ENCODE assay signal across 17 cellular contexts in the genomic region with DNA sequence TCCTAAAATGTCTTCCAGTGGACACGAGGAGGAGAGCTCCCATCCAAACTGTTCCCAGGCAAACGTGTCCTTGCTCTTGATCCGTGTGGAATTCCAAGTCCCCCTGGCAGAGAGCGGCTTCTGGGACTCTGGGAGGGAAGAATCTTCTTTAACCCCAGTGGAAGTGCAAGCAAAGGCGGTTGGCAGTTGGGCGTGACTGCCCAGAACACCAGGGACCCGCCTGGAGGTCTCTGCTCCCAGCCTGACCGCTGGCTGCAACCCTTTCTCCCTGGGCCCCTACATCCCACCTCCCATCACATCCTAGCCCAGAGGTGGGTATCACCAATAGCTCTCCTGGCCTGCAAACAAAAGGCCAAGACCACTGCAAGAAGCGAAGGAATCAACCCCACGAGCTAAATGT. TPM values are rescaled to one million over a fixed set of nuclear protein-coding genes. Genes with fewer than 3 reads are reported as not detected.
A peak's percentile ranks its signal among the peaks of the same experiment; 100 is the strongest.
DNase-seq lines count a peak whose midpoint lies in the region; ATAC-seq, FAIRE-seq and TF ChIP-seq lines count a peak whose summit lies in the region.
"Had no signal": no experiment of that assay in that cellular context is flagged by ENCODE, and none has a peak within 500 bp of the region (broad histone marks: within the 10 kb centered on the region; RNA-seq: fewer than 3 reads in every experiment).

No MANE protein-coding gene starts in this region.

- H3K27me3 ChIP-seq in heart left ventricle (no peaks in the 10 kb centered on the region), right atrium auricular region (no peaks in the 10 kb centered on the region), lower lobe of right lung (ENCODE audit: low read depth) (no peaks in the 10 kb centered on the region)

- intact Hi-C loops in heart left ventricle (cut with DNase I): no loop called here
- intact Hi-C loops in lower lobe of right lung (cut with DNase I): no loop called here

- 49 to 69% (median 65%) methylated on average over 10 of the region's 10 CpGs for WGBS in heart left ventricle, 4 donors

- H3K36me3 ChIP-seq in heart left ventricle (no peaks in the 10 kb centered on the region), right atrium auricular region (no peaks in the 10 kb centered on the region), lower lobe of right lung (no peaks in the 10 kb centered on the region)
- H3K36me3 ChIP-seq: SJSA1, thoracic aorta had no signal

- CTCF ChIA-PET in RWPE1 (lab: Yijun Ruan, JAX): interaction anchor here (0.5 kb wide), 1 partner anchor 15 kb away, joined by 3 read pairs; no protein-coding TSS in a partner anchor

- FAIRE-seq in urothelium cell line (lab: Jason Lieb, UNC): peak; percentile 23
- FAIRE-seq: HepG2 had no signal

- POLR2A ChIA-PET in RWPE1 (lab: Yijun Ruan, JAX; ENCODE audit: low non-redundant PET): no interaction called here

- H3K4me3 ChIP-seq in heart left ventricle (no peak overlapping the region), right atrium auricular region (no peak overlapping the region), lower lobe of right lung (no peak overlapping the region)
- H3K4me3 ChIP-seq: SJSA1, thoracic aorta had no signal

- TF ChIP-seq CTCF in heart left ventricle (IDR thresholded peaks at IDR 0.05): no peak
- TF ChIP-seq CTCF in right atrium auricular region (IDR thresholded peaks at IDR 0.05): no peak
- no peak for TF ChIP-seq CTCF in RWPE1 (conservative IDR thresholded peaks at IDR 0.05; ENCODE audit: low read depth)
- no peak for TF ChIP-seq CTCF in lower lobe of right lung (IDR thresholded peaks at IDR 0.05)

- H3K27ac ChIP-seq in heart left ventricle (peak overlapping the region in 7 of 12 donors; percentile 14 to 55 (median 39)), right atrium auricular region (peak overlapping the region in 1 of 2 donors; percentile 29), RWPE1 (peak overlapping the region; percentile 73), lower lobe of right lung (no peak overlapping the region)
- H3K27ac ChIP-seq: SJSA1, thoracic aorta had no signal

- TF ChIP-seq POLR2A in heart left ventricle (IDR thresholded peaks at IDR 0.05): no peak

- ATAC-seq in heart left ventricle: no peak
- no peak for ATAC-seq in lower lobe of right lung
- ATAC-seq: HepG2 had no signal

- DNase-seq in heart left ventricle (no peak), right atrium auricular region (ENCODE audit: low spot score) (no peak), RWPE1 (ENCODE audit: low spot score) (no peak), lower lobe of right lung (peak; percentile 27), urothelium cell line (ENCODE audit: low spot score) (peak; percentile 35), DMS 273 (lab: John Stamatoyannopoulos, UW; ENCODE audit: unreplicated experiment) (no peak), hepatic stellate cell (ENCODE audit: low spot score) (no peak)
- DNase-seq in activated CD4-positive, alpha-beta T cell treated with anti-CD3 and anti-CD28 coated beads for 1 hour: no peak
- DNase-seq: activated T-cell treated with anti-CD3 and anti-CD28 coated beads, Interleukin-2, amount 50 U/mL, for 1 hour; CD4-positive, alpha-beta memory T cell; DND-41; midbrain; NCI-H524; stimulated activated CD4-positive, alpha-beta T cell treated with anti-CD3 and anti-CD28 coated beads, Interleukin-15, amount 100 ng/mL, for 24 hours had no signal

- H3K9me3 ChIP-seq in heart left ventricle (no peaks in the 10 kb centered on the region), right atrium auricular region (no peaks in the 10 kb centered on the region), lower lobe of right lung (no peaks in the 10 kb centered on the region)
- H3K9me3 ChIP-seq: SJSA1, thoracic aorta had no signal

- peaks cover 0 to 86% (median 38%) of the 10 kb centered on the region in 12 donors for H3K4me1 ChIP-seq in heart left ventricle
- H3K4me1 ChIP-seq in right atrium auricular region: peaks cover 0 to 56% of the 10 kb centered on the region in 2 donors
- peaks cover 18% of the 10 kb centered on the region for H3K4me1 ChIP-seq in lower lobe of right lung
- H3K4me1 ChIP-seq: SJSA1 had no signal

RNA-seq across cellular contexts. Expression of a gene that starts 17.8 kb away (rescaled TPM):
- total RNA-seq in heart left ventricle (10 to 100 TPM; 39.5 to 84.9 (median 63.2) TPM), right atrium auricular region (10 to 100 TPM; 44.3 to 50.3 TPM), lower lobe of right lung (47.5 TPM)
- 10 to 100 TPM; 28.8 to 50.0 TPM for polyA plus RNA-seq in heart left ventricle

Comparison
In these comparisons a context has a peak if more than half of its experiments do, and no peak if none do; other contexts are left out.
1. DNase-seq: peak in lower lobe of right lung (single experiment) and urothelium cell line (single experiment); none in heart left ventricle (0 of 5), right atrium auricular region (single experiment), RWPE1 (single experiment), DMS 273 (single experiment), activated CD4-positive, alpha-beta T cell treated with anti-CD3 and anti-CD28 coated beads for 1 hour (single experiment) and hepatic stellate cell (single experiment).